Comparison of ENCODE assay signal across 1 cellular context in genomic region chr11:655036-655726, GRCh38.
TF ChIP-seq lines count a peak whose summit lies in the region.

No MANE protein-coding gene starts in this region.

TF ChIP-seq in A549, 52 proteins besides CTCF, POLR2A, EP300 and RAD21:
- TF ChIP-seq NFE2L2 (conservative IDR thresholded peaks at IDR 0.05; ENCODE audit: low read length) (no peak), HOXB5 (CRISPR knock-in tag; IDR thresholded peaks at IDR 0.05) (no peak), HDAC2 (IDR thresholded peaks at IDR 0.05) (no peak), NPAS2 (CRISPR knock-in tag; IDR thresholded peaks at IDR 0.05; ENCODE audit: borderline replicate concordance) (no peak), RNF2 (IDR thresholded peaks at IDR 0.05; ENCODE audit: borderline replicate concordance, low read depth) (no peak), CBX2 (IDR thresholded peaks at IDR 0.05; ENCODE audit: borderline replicate concordance, low read depth) (no peak), JUN (IDR thresholded peaks at IDR 0.05) (no peak), CEBPB (IDR thresholded peaks at IDR 0.05) (no peak), SREBF2 (IDR thresholded peaks at IDR 0.05) (no peak), TFCP2L1 (CRISPR knock-in tag; IDR thresholded peaks at IDR 0.05) (no peak), RARB (CRISPR knock-in tag; IDR thresholded peaks at IDR 0.05) (no peak), EHMT2 (IDR thresholded peaks at IDR 0.05; ENCODE audit: low read depth) (no peak), CHD4 (IDR thresholded peaks at IDR 0.05; ENCODE audit: borderline replicate concordance) (no peak), RCOR1 (IDR thresholded peaks at IDR 0.05; ENCODE audit: low read depth, low read length) (no peak), FOSB (CRISPR knock-in tag; IDR thresholded peaks at IDR 0.05) (no peak), TP53 (CRISPR knock-in tag; IDR thresholded peaks at IDR 0.05) (no peak), NR3C1 (IDR thresholded peaks at IDR 0.05) (no peak)
- TF ChIP-seq, protein P1, sequence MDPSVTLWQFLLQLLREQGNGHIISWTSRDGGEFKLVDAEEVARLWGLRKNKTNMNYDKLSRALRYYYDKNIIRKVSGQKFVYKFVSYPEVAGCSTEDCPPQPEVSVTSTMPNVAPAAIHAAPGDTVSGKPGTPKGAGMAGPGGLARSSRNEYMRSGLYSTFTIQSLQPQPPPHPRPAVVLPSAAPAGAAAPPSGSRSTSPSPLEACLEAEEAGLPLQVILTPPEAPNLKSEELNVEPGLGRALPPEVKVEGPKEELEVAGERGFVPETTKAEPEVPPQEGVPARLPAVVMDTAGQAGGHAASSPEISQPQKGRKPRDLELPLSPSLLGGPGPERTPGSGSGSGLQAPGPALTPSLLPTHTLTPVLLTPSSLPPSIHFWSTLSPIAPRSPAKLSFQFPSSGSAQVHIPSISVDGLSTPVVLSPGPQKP (IDR thresholded peaks at IDR 0.05; ENCODE audit: low read depth, low read length), result no peak
- TF ChIP-seq, protein P2, sequence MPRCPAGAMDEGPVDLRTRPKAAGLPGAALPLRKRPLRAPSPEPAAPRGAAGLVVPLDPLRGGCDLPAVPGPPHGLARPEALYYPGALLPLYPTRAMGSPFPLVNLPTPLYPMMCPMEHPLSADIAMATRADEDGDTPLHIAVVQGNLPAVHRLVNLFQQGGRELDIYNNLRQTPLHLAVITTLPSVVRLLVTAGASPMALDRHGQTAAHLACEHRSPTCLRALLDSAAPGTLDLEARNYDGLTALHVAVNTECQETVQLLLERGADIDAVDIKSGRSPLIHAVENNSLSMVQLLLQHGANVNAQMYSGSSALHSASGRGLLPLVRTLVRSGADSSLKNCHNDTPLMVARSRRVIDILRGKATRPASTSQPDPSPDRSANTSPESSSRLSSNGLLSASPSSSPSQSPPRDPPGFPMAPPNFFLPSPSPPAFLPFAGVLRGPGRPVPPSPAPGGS (IDR thresholded peaks at IDR 0.05), result no peak
- TF ChIP-seq, protein P3, sequence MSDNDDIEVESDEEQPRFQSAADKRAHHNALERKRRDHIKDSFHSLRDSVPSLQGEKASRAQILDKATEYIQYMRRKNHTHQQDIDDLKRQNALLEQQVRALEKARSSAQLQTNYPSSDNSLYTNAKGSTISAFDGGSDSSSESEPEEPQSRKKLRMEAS (IDR thresholded peaks at IDR 0.05), result no peak
TF ChIP-seq in A549: peak in this region for 0.
